In the genomic region with DNA sequence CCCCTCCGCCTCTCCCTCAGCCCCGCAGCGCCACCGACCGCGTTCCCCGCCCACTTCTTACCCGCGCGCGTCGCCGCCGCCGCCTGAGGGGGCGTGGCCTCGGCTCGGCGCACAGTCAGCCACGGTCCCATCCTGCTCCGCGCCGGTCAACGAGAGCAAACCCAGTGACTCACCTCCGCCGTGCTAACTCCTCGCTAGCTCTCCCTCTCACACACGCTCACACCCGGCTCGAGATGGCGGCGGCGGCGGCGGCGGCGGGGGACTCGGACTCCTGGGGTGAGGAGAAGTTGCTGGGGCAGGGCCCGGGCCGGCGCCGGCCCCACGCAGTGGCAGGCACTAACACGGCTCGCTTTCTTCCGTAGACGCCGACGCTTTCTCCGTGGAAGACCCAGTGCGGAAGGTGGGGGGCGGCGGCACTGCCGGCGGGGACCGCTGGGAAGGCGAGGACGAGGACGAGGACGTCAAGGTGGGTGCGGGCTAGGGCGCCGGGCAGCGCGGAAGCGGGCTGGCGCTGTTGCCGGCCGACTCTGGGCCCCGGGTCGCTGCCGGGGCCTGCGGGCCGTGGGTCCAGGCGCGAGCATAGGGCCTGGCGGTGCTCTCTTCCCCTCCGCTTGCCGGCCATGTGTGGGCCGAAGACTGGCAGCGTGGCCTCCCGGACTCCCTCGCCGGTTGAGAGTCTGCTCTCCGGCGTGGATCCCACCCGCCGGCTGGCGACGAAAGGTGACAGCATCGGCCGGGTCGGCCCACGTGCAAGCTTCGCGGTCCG, we compare ENCODE assay signal across 1 cellular context.
TF ChIP-seq lines count a peak whose summit lies in the region.

A gene with protein sequence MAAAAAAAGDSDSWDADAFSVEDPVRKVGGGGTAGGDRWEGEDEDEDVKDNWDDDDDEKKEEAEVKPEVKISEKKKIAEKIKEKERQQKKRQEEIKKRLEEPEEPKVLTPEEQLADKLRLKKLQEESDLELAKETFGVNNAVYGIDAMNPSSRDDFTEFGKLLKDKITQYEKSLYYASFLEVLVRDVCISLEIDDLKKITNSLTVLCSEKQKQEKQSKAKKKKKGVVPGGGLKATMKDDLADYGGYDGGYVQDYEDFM (plus strand): TSS at position 186 of the 766 bp plus-strand sequence. CDS start 48 bp downstream, at position 234.

TF ChIP-seq in WTC11, 78 proteins besides CTCF, POLR2A, EP300 and RAD21 (continued from another document and continues in another):
- TF ChIP-seq, protein P1, sequence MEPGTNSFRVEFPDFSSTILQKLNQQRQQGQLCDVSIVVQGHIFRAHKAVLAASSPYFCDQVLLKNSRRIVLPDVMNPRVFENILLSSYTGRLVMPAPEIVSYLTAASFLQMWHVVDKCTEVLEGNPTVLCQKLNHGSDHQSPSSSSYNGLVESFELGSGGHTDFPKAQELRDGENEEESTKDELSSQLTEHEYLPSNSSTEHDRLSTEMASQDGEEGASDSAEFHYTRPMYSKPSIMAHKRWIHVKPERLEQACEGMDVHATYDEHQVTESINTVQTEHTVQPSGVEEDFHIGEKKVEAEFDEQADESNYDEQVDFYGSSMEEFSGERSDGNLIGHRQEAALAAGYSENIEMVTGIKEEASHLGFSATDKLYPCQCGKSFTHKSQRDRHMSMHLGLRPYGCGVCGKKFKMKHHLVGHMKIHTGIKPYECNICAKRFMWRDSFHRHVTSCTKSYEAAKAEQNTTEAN (CRISPR knock-in tag; IDR thresholded peaks at IDR 0.05): no peak
- no peak for TF ChIP-seq FOXJ3 (CRISPR knock-in tag; IDR thresholded peaks at IDR 0.05; ENCODE audit: borderline replicate concordance)
- TF ChIP-seq KAT7 (CRISPR knock-in tag; IDR thresholded peaks at IDR 0.05; ENCODE audit: borderline replicate concordance): peak; percentile 86
- no peak for TF ChIP-seq OVOL2 (CRISPR knock-in tag; IDR thresholded peaks at IDR 0.05; ENCODE audit: borderline replicate concordance)
- TF ChIP-seq, protein P2, sequence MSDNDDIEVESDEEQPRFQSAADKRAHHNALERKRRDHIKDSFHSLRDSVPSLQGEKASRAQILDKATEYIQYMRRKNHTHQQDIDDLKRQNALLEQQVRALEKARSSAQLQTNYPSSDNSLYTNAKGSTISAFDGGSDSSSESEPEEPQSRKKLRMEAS (CRISPR knock-in tag; IDR thresholded peaks at IDR 0.05): peak; percentile 84
- no peak for TF ChIP-seq TCF7 (CRISPR knock-in tag; IDR thresholded peaks at IDR 0.05; ENCODE audit: low read depth)
- TF ChIP-seq ATF1 (CRISPR knock-in tag; IDR thresholded peaks at IDR 0.05): no peak
- TF ChIP-seq RELA (CRISPR knock-in tag; IDR thresholded peaks at IDR 0.05; ENCODE audit: borderline replicate concordance): peak; percentile 56; the same call in 1 of the 2 replicates
- TF ChIP-seq ZNF263 (CRISPR knock-in tag; IDR thresholded peaks at IDR 0.05; ENCODE audit: low read depth): no peak
- TF ChIP-seq, protein P3, sequence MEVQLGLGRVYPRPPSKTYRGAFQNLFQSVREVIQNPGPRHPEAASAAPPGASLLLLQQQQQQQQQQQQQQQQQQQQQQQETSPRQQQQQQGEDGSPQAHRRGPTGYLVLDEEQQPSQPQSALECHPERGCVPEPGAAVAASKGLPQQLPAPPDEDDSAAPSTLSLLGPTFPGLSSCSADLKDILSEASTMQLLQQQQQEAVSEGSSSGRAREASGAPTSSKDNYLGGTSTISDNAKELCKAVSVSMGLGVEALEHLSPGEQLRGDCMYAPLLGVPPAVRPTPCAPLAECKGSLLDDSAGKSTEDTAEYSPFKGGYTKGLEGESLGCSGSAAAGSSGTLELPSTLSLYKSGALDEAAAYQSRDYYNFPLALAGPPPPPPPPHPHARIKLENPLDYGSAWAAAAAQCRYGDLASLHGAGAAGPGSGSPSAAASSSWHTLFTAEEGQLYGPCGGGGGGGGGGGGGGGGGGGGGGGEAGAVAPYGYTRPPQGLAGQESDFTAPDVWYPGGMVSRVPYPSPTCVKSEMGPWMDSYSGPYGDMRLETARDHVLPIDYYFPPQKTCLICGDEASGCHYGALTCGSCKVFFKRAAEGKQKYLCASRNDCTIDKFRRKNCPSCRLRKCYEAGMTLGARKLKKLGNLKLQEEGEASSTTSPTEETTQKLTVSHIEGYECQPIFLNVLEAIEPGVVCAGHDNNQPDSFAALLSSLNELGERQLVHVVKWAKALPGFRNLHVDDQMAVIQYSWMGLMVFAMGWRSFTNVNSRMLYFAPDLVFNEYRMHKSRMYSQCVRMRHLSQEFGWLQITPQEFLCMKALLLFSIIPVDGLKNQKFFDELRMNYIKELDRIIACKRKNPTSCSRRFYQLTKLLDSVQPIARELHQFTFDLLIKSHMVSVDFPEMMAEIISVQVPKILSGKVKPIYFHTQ (CRISPR knock-in tag; IDR thresholded peaks at IDR 0.05): no peak
- no peak for TF ChIP-seq ZNF423 (CRISPR knock-in tag; IDR thresholded peaks at IDR 0.05)
- TF ChIP-seq, protein P4, sequence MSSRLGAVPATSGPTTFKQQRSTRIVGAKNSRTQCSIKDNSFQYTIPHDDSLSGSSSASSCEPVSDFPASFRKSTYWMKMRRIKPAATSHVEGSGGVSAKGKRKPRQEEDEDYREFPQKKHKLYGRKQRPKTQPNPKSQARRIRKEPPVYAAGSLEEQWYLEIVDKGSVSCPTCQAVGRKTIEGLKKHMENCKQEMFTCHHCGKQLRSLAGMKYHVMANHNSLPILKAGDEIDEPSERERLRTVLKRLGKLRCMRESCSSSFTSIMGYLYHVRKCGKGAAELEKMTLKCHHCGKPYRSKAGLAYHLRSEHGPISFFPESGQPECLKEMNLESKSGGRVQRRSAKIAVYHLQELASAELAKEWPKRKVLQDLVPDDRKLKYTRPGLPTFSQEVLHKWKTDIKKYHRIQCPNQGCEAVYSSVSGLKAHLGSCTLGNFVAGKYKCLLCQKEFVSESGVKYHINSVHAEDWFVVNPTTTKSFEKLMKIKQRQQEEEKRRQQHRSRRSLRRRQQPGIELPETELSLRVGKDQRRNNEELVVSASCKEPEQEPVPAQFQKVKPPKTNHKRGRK (CRISPR knock-in tag; IDR thresholded peaks at IDR 0.05; ENCODE audit: borderline replicate concordance): no peak
- no peak; the same call in 1 of the 2 replicates for TF ChIP-seq GABPB1 (CRISPR knock-in tag; IDR thresholded peaks at IDR 0.05)
- TF ChIP-seq, protein P5, sequence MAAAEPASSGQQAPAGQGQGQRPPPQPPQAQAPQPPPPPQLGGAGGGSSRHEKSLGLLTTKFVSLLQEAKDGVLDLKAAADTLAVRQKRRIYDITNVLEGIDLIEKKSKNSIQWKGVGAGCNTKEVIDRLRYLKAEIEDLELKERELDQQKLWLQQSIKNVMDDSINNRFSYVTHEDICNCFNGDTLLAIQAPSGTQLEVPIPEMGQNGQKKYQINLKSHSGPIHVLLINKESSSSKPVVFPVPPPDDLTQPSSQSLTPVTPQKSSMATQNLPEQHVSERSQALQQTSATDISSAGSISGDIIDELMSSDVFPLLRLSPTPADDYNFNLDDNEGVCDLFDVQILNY (CRISPR knock-in tag; IDR thresholded peaks at IDR 0.05): no peak
- no peak for TF ChIP-seq ZNF416 (CRISPR knock-in tag; IDR thresholded peaks at IDR 0.05)
- TF ChIP-seq, protein P6, sequence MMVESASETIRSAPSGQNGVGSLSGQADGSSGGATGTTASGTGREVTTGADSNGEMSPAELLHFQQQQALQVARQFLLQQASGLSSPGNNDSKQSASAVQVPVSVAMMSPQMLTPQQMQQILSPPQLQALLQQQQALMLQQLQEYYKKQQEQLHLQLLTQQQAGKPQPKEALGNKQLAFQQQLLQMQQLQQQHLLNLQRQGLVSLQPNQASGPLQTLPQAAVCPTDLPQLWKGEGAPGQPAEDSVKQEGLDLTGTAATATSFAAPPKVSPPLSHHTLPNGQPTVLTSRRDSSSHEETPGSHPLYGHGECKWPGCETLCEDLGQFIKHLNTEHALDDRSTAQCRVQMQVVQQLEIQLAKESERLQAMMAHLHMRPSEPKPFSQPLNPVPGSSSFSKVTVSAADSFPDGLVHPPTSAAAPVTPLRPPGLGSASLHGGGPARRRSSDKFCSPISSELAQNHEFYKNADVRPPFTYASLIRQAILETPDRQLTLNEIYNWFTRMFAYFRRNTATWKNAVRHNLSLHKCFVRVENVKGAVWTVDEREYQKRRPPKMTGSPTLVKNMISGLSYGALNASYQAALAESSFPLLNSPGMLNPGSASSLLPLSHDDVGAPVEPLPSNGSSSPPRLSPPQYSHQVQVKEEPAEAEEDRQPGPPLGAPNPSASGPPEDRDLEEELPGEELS (CRISPR knock-in tag; IDR thresholded peaks at IDR 0.05): no peak
- no peak for TF ChIP-seq ZNF138 (CRISPR knock-in tag; conservative IDR thresholded peaks at IDR 0.05)
- TF ChIP-seq, protein P7, sequence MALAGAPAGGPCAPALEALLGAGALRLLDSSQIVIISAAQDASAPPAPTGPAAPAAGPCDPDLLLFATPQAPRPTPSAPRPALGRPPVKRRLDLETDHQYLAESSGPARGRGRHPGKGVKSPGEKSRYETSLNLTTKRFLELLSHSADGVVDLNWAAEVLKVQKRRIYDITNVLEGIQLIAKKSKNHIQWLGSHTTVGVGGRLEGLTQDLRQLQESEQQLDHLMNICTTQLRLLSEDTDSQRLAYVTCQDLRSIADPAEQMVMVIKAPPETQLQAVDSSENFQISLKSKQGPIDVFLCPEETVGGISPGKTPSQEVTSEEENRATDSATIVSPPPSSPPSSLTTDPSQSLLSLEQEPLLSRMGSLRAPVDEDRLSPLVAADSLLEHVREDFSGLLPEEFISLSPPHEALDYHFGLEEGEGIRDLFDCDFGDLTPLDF (CRISPR knock-in tag; IDR thresholded peaks at IDR 0.05): no peak; the same call in 1 of the 2 replicates
- peak; percentile 72; the same call in 1 of the 2 replicates for TF ChIP-seq FOXP1 (CRISPR knock-in tag; IDR thresholded peaks at IDR 0.05; ENCODE audit: borderline replicate concordance)
- no peak for TF ChIP-seq JAZF1 (CRISPR knock-in tag; IDR thresholded peaks at IDR 0.05)
- TF ChIP-seq NFATC4 (CRISPR knock-in tag; IDR thresholded peaks at IDR 0.05): no peak
- TF ChIP-seq, protein P8, sequence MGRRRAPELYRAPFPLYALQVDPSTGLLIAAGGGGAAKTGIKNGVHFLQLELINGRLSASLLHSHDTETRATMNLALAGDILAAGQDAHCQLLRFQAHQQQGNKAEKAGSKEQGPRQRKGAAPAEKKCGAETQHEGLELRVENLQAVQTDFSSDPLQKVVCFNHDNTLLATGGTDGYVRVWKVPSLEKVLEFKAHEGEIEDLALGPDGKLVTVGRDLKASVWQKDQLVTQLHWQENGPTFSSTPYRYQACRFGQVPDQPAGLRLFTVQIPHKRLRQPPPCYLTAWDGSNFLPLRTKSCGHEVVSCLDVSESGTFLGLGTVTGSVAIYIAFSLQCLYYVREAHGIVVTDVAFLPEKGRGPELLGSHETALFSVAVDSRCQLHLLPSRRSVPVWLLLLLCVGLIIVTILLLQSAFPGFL (CRISPR knock-in tag; IDR thresholded peaks at IDR 0.05; ENCODE audit: borderline replicate concordance): 0 out of 2 replicates have a peak, but pooled peaks have one; percentile 20
- TF ChIP-seq, protein P9, sequence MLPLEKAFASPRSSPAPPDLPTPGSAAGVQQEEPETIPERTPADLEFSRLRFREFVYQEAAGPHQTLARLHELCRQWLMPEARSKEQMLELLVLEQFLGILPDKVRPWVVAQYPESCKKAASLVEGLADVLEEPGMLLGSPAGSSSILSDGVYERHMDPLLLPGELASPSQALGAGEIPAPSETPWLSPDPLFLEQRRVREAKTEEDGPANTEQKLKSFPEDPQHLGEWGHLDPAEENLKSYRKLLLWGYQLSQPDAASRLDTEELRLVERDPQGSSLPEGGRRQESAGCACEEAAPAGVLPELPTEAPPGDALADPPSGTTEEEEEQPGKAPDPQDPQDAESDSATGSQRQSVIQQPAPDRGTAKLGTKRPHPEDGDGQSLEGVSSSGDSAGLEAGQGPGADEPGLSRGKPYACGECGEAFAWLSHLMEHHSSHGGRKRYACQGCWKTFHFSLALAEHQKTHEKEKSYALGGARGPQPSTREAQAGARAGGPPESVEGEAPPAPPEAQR (CRISPR knock-in tag; IDR thresholded peaks at IDR 0.05): no peak
- no peak for TF ChIP-seq ZNF317 (CRISPR knock-in tag; IDR thresholded peaks at IDR 0.05; ENCODE audit: borderline replicate concordance, low read depth)
- no peak for TF ChIP-seq ZNF671 (CRISPR knock-in tag; IDR thresholded peaks at IDR 0.05)
- TF ChIP-seq ZBTB21 (CRISPR knock-in tag; IDR thresholded peaks at IDR 0.05; ENCODE audit: borderline replicate concordance): no peak
- TF ChIP-seq, protein P10, sequence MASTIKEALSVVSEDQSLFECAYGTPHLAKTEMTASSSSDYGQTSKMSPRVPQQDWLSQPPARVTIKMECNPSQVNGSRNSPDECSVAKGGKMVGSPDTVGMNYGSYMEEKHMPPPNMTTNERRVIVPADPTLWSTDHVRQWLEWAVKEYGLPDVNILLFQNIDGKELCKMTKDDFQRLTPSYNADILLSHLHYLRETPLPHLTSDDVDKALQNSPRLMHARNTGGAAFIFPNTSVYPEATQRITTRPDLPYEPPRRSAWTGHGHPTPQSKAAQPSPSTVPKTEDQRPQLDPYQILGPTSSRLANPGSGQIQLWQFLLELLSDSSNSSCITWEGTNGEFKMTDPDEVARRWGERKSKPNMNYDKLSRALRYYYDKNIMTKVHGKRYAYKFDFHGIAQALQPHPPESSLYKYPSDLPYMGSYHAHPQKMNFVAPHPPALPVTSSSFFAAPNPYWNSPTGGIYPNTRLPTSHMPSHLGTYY (CRISPR knock-in tag; IDR thresholded peaks at IDR 0.05): no peak
- peak; percentile 59; the same call in 1 of the 2 replicates for TF ChIP-seq NFE2L1 (CRISPR knock-in tag; IDR thresholded peaks at IDR 0.05)
- no peak for TF ChIP-seq SMAD3 (CRISPR knock-in tag; IDR thresholded peaks at IDR 0.05; ENCODE audit: borderline replicate concordance)
- TF ChIP-seq ESRRA (CRISPR knock-in tag; IDR thresholded peaks at IDR 0.05; ENCODE audit: borderline replicate concordance): no peak
- TF ChIP-seq, protein P11, sequence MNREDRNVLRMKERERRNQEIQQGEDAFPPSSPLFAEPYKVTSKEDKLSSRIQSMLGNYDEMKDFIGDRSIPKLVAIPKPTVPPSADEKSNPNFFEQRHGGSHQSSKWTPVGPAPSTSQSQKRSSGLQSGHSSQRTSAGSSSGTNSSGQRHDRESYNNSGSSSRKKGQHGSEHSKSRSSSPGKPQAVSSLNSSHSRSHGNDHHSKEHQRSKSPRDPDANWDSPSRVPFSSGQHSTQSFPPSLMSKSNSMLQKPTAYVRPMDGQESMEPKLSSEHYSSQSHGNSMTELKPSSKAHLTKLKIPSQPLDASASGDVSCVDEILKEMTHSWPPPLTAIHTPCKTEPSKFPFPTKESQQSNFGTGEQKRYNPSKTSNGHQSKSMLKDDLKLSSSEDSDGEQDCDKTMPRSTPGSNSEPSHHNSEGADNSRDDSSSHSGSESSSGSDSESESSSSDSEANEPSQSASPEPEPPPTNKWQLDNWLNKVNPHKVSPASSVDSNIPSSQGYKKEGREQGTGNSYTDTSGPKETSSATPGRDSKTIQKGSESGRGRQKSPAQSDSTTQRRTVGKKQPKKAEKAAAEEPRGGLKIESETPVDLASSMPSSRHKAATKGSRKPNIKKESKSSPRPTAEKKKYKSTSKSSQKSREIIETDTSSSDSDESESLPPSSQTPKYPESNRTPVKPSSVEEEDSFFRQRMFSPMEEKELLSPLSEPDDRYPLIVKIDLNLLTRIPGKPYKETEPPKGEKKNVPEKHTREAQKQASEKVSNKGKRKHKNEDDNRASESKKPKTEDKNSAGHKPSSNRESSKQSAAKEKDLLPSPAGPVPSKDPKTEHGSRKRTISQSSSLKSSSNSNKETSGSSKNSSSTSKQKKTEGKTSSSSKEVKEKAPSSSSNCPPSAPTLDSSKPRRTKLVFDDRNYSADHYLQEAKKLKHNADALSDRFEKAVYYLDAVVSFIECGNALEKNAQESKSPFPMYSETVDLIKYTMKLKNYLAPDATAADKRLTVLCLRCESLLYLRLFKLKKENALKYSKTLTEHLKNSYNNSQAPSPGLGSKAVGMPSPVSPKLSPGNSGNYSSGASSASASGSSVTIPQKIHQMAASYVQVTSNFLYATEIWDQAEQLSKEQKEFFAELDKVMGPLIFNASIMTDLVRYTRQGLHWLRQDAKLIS (CRISPR knock-in tag; IDR thresholded peaks at IDR 0.05; ENCODE audit: borderline replicate concordance): 0 out of 2 replicates have a peak, but pooled peaks have one; percentile 55
- no peak for TF ChIP-seq MXD4 (CRISPR knock-in tag; IDR thresholded peaks at IDR 0.05; ENCODE audit: borderline replicate concordance)
- TF ChIP-seq NR1H2 (CRISPR knock-in tag; IDR thresholded peaks at IDR 0.05): no peak
- peak; percentile 45 for TF ChIP-seq FOXK1 (CRISPR knock-in tag; IDR thresholded peaks at IDR 0.05)
- TF ChIP-seq PRRX2 (CRISPR knock-in tag; IDR thresholded peaks at IDR 0.05): no peak
- peak; percentile 57; the same call in 1 of the 2 replicates for TF ChIP-seq CREM (CRISPR knock-in tag; IDR thresholded peaks at IDR 0.05)
